8 cellular contexts compared by ENCODE assay signal in genomic region chr9:19464764-19465570, GRCh38. TPM values are rescaled to one million over a fixed set of nuclear protein-coding genes. Genes with fewer than 3 reads are reported as not detected.
A peak's percentile ranks its signal among the peaks of the same experiment; 100 is the strongest.
DNase-seq lines count a peak whose midpoint lies in the region; ATAC-seq and TF ChIP-seq lines count a peak whose summit lies in the region.

No MANE protein-coding gene starts in this region.

- H3K27ac ChIP-seq in AG04450 (ENCODE audit: low read depth, low read length) = no peak overlapping the region

- CTCF ChIA-PET in AG04450 (lab: Charles Lee) = interaction anchor here (0.5 to 3.2 kb wide), 98 partner anchors 8 to 1938 kb away, joined by 3 to 68 read pairs (median 4); partner anchors contain the start of genes RPS6, RRAGA and SAXO1

- ATAC-seq in GM18861 (IDR thresholded peaks at IDR 0.05; ENCODE audit: unreplicated experiment) (peak; percentile 84), HG03095 (IDR thresholded peaks at IDR 0.05; ENCODE audit: unreplicated experiment) (peak; percentile 92), esophagus mucosa (peak; percentile 85)

- TF ChIP-seq CTCF in AG04450 (IDR thresholded peaks at IDR 0.05; ENCODE audit: low read depth, low read length) = peak; percentile 60

- POLR2A ChIA-PET in AG04450 (lab: Yijun Ruan, JAX) = interaction anchor here (0.6 to 1.2 kb wide), 3 partner anchors 89 to 416 kb away, joined by 3 read pairs; partner anchors contain the start of gene RRAGA

- peak overlapping the region; percentile 49 for H3K4me3 ChIP-seq in AG04450 (ENCODE audit: low read depth, low read length)

- H3K9me3 ChIP-seq in AG04450 (ENCODE audit: control insufficient read depth, insufficient read depth, low read length) = no peaks in the 10 kb centered on the region; the same call in 1 of the 2 replicates

- DNase-seq in AG04450 (ENCODE audit: low read depth, low spot score) (peak; percentile 61), NCI-H748 treated with DMSO at 0.1 percent for 48 hours (lab: John Stamatoyannopoulos, UW) (peak; percentile 48), activated T-cell treated with anti-CD3 and anti-CD28 coated beads for 24 hours (ENCODE audit: low read depth) (peak; percentile 52), myocyte (ENCODE audit: low read depth) (peak; percentile 72)
- DNase-seq in stimulated activated CD8-positive, alpha-beta memory T cell treated with anti-CD3 and anti-CD28 coated beads, Interleukin-4, amount 100 ng/mL, for 48 hours = peak; percentile 79

- H3K27me3 ChIP-seq in AG04450 (ENCODE audit: control insufficient read depth, insufficient read depth, low read length) = peaks cover 4% of the 10 kb centered on the region

RNA-seq across cellular contexts. Expression of gene ACER2, which starts 56.2 kb away (rescaled TPM):
- polyA plus RNA-seq in AG04450 (2011; rRNA removed) = 1.6 and 2.3 TPM in 2 replicates
- 5.1 and 8.1 TPM in 2 replicates for polyA minus RNA-seq in AG04450 (2011; rRNA and poly(A)+ RNA removed)
- total RNA-seq in esophagus mucosa (3.1 TPM), myocyte (1.3 and 1.8 TPM in 2 replicates)
- polyA plus RNA-seq in myocyte (2012) = 1.5 TPM
